ENCODE assay signal across 9 cellular contexts in the genomic region with DNA sequence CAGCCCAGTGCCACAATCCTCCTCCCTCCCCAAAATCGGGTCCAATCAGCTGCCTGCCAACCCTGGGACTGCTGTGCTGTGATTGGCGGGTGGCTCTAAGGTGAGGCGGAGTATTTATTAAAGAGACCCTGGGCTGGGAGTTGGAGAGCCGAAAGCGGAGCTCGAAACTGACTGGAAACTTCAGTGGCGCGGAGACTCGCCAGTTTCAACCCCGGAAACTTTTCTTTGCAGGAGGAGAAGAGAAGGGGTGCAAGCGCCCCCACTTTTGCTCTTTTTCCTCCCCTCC. TPM values are rescaled to one million over a fixed set of nuclear protein-coding genes. Genes with fewer than 3 reads are reported as not detected.
A peak's percentile ranks its signal among the peaks of the same experiment; 100 is the strongest.
DNase-seq lines count a peak whose midpoint lies in the region; ATAC-seq, FAIRE-seq and TF ChIP-seq lines count a peak whose summit lies in the region.
"Had no signal": no experiment of that assay in that cellular context is flagged by ENCODE, and none has a peak within 500 bp of the region (broad histone marks: within the 10 kb centered on the region; RNA-seq: fewer than 3 reads in every experiment).

A gene (plus strand): TSS at position 143 of the 286 bp plus-strand sequence. CDS start 372 bp downstream, outside the sequence.

- DNase-seq in GM10248 (ENCODE audit: extremely low spot score): peak; percentile 90
- DNase-seq in HT-29 (ENCODE audit: low spot score): peak; percentile 94
- peak; percentile 92 for DNase-seq in RCC 7860 (ENCODE audit: low spot score)
- peak; percentile 88 for DNase-seq in middle frontal gyrus (ENCODE audit: extremely low spot score, low spot score)
- no peak for DNase-seq in SKM-1 treated with dmso at 0.1 percent for 144 hours (lab: John Stamatoyannopoulos, UW; ENCODE audit: unreplicated experiment)
- DNase-seq in natural killer cell: no peak

- peaks cover 0 to 2% of the 10 kb centered on the region in 2 donors for H3K9me3 Mint-ChIP-seq in natural killer cell

- H3K36me3 ChIP-seq in esophagus (ENCODE audit: control insufficient read depth in 2 of 2, insufficient read depth in 2 of 2, low read length in 1 of 2): peaks cover 3 to 10% of the 10 kb centered on the region in 2 donors
- H3K36me3 ChIP-seq: neutrophil had no signal

- peak; percentile 77 for FAIRE-seq in RCC 7860 (lab: Jason Lieb, UNC)

- H3K27ac ChIP-seq in esophagus (ENCODE audit: low read depth in 2 of 2, low read length in 1 of 2): peak within 1 kb of the TSS; percentile 61 to 77
- H3K27ac ChIP-seq: neutrophil had no signal

- H3K27me3 ChIP-seq in esophagus (ENCODE audit: control insufficient read depth in 1 of 2, insufficient read depth in 2 of 2, low read length in 2 of 2): peaks cover 0 to 19% of the 10 kb centered on the region in 2 donors

- peaks cover 0 to 5% of the 10 kb centered on the region in 2 donors for H3K9me3 ChIP-seq in esophagus (ENCODE audit: control insufficient read depth in 2 of 2, insufficient read depth in 1 of 2, low read depth in 1 of 2, low read length in 1 of 2)
- H3K9me3 ChIP-seq: neutrophil had no signal

- H3K4me1 ChIP-seq in esophagus (ENCODE audit: control insufficient read depth in 2 of 2, insufficient read depth in 2 of 2, low read length in 1 of 2): peaks cover 9 to 16% of the 10 kb centered on the region in 2 donors

- H3K27me3 Mint-ChIP-seq in natural killer cell (ENCODE audit: low read depth in 2 of 2): peaks cover 56 to 57% of the 10 kb centered on the region in 2 donors

- no peak within 1 kb of the TSS for H3K4me3 Mint-ChIP-seq in natural killer cell

- peaks cover 12% of the 10 kb centered on the region for H3K36me3 Mint-ChIP-seq in natural killer cell

- H3K4me3 ChIP-seq in esophagus (ENCODE audit: low read depth in 1 of 2, low read length in 2 of 2): peak within 1 kb of the TSS; percentile 46 to 70

- ATAC-seq in GM21526 (IDR thresholded peaks at IDR 0.05; ENCODE audit: low FRiP score, unreplicated experiment) (peak; percentile 79), natural killer cell (no peak)

- intact Hi-C loops in natural killer cell (cut with micrococcal nuclease): no loop called here

- CTCF ChIA-PET in GM10248 (lab: Yijun Ruan, JAX): interaction anchor here (0.9 to 3.0 kb wide), 6 partner anchors 12 to 648 kb away, joined by 3 to 13 read pairs (median 4); no protein-coding TSS in a partner anchor

- POLR2A ChIA-PET in GM10248 (lab: Yijun Ruan, JAX): interaction anchor here (0.5 to 2.1 kb wide), 4 partner anchors 191 to 302 kb away, joined by 3 to 15 read pairs (median 4); no protein-coding TSS in a partner anchor

- H3K4me1 Mint-ChIP-seq in natural killer cell: peaks cover 0 to 5% of the 10 kb centered on the region in 2 donors

- TF ChIP-seq CTCF in GM10248 (IDR thresholded peaks at IDR 0.05; ENCODE audit: control extremely low read depth, extremely low read depth, low read depth, missing control alignments) (no peak), natural killer cell (IDR thresholded peaks at IDR 0.05) (no peak)

- 1 to 5% methylated on average over 10 to 11 of the region's 11 CpGs for WGBS in esophagus, 2 donors

- no peak within 1 kb of the TSS for H3K27ac Mint-ChIP-seq in natural killer cell

RNA-seq across cellular contexts. Expression of the gene that starts here (rescaled TPM):
- 66.6 and 82.5 TPM in 2 replicates for total RNA-seq in HT-29 (2014; rRNA removed; shearing (Covaris generic))
- polyA plus RNA-seq in esophagus: 10 to 100 TPM in 1 of 2 donors, 1 to 10 TPM in 1; 3.7 to 11.4 TPM
- not detected for total RNA-seq in natural killer cell

Comparison
In these comparisons a context has a peak if more than half of its experiments do, and no peak if none do; other contexts are left out.
1. RNA of the gene that starts here (total RNA-seq): 66.6 to 82.5 TPM in HT-29; not detected in natural killer cell; every median in the first group is over 10 times any median in the second.
2. DNase-seq: peak in GM10248 (single experiment), HT-29 (single experiment), RCC 7860 (single experiment) and middle frontal gyrus (single experiment); none in SKM-1 treated with dmso at 0.1 percent for 144 hours (single experiment) and natural killer cell (single experiment).